8 cellular contexts compared by ENCODE assay signal in genomic region chr22:41197808-41198585, GRCh38. TPM values are rescaled to one million over a fixed set of nuclear protein-coding genes. Genes with fewer than 3 reads are reported as not detected.
DNase-seq lines count a peak whose midpoint lies in the region; ATAC-seq lines count a peak whose summit lies in the region.

No MANE protein-coding gene starts in this region.

- H3K4me1 Mint-ChIP-seq in naive B cell = peaks cover 9 to 11% (median 10%) of the 10 kb centered on the region in 3 donors

- peak overlapping the region; percentile 86 for H3K4me3 ChIP-seq in effector memory CD4-positive, alpha-beta T cell (ENCODE audit: insufficient read depth, low read depth, low read length, poor library complexity, severe bottlenecking)
- peak overlapping the region; percentile 82 for H3K4me3 ChIP-seq in thymus (ENCODE audit: low read length)

- in situ Hi-C loops in ACHN (cut with HindIII; ENCODE audit: low pct_ligation_motif_present, low pct_unique_long_range_greater_than_20kb, low sequenced_read_pairs) = no loop called here

- no peaks in the 10 kb centered on the region for H3K36me3 ChIP-seq in effector memory CD4-positive, alpha-beta T cell (ENCODE audit: control insufficient read depth, insufficient read depth, low read length)
- H3K36me3 ChIP-seq in thymus (ENCODE audit: control insufficient read depth, insufficient read depth) = no peaks in the 10 kb centered on the region

- WGBS in thymus = 1% methylated on average over 19 of the region's 19 CpGs

- H3K27ac ChIP-seq in effector memory CD4-positive, alpha-beta T cell (ENCODE audit: insufficient read depth, low read length, poor library complexity, severe bottlenecking) = peak overlapping the region; percentile 11
- H3K27ac ChIP-seq in thymus (ENCODE audit: low read depth) = no peak overlapping the region

- peaks cover 0 to 18% (median 0%) of the 10 kb centered on the region in 3 donors for H3K27me3 Mint-ChIP-seq in naive B cell

- ATAC-seq in GM19438 (IDR thresholded peaks at IDR 0.05; ENCODE audit: low read depth, unreplicated experiment) (peak; percentile 48), naive B cell (ENCODE audit: low read depth in 2 of 2) (peak; percentile 42 to 49), HG02623 (IDR thresholded peaks at IDR 0.05; ENCODE audit: unreplicated experiment) (no peak)

- peaks cover 6% of the 10 kb centered on the region for H3K4me1 ChIP-seq in effector memory CD4-positive, alpha-beta T cell (ENCODE audit: control insufficient read depth, insufficient read depth, low read length, poor library complexity, severe bottlenecking)
- peaks cover 10% of the 10 kb centered on the region for H3K4me1 ChIP-seq in thymus (ENCODE audit: control insufficient read depth, insufficient read depth, low read length)

- no peaks in the 10 kb centered on the region for H3K9me3 ChIP-seq in effector memory CD4-positive, alpha-beta T cell (ENCODE audit: control insufficient read depth, low read length)
- no peaks in the 10 kb centered on the region for H3K9me3 ChIP-seq in thymus (ENCODE audit: control insufficient read depth)

- DNase-seq in ACHN (peak; percentile 47), NCI-H1105 (lab: John Stamatoyannopoulos, UW) (peak; percentile 42), naive B cell (no peak)
- peak; percentile 33 for DNase-seq in activated CD4-positive, alpha-beta T cell treated with anti-CD3 and anti-CD28 coated beads for 1 hour
- peak in 2 of 3 donors; percentile 25 to 41 for DNase-seq in effector memory CD4-positive, alpha-beta T cell

- H3K27me3 ChIP-seq in effector memory CD4-positive, alpha-beta T cell (replicated peaks; ENCODE audit: control insufficient read depth, insufficient read depth, low read length, poor library complexity, severe bottlenecking) = no peaks in the 10 kb centered on the region
- peaks cover 7% of the 10 kb centered on the region for H3K27me3 ChIP-seq in thymus (ENCODE audit: control insufficient read depth, insufficient read depth)

- H3K4me3 Mint-ChIP-seq in naive B cell = peak overlapping the region; percentile 81 to 97 (median 90)

- H3K36me3 Mint-ChIP-seq in naive B cell = no peaks in the 10 kb centered on the region

- peak overlapping the region in 5 of 6 donors; percentile 0 to 95 (median 71) for H3K27ac Mint-ChIP-seq in naive B cell

- no peaks in the 10 kb centered on the region for H3K9me3 Mint-ChIP-seq in naive B cell

RNA-seq across cellular contexts. Expression of gene L3MBTL2, which starts 7.1 kb away (rescaled TPM):
- polyA plus RNA-seq in naive B cell (ENCODE audit: low read depth in 6 of 6) (10 to 100 TPM; 21.2 to 29.8 (median 22.4) TPM), thymus (16.0 TPM)

RNA-seq across cellular contexts. Expression of gene CHADL, which starts 42.7 kb away (rescaled TPM):
- polyA plus RNA-seq in naive B cell (ENCODE audit: low read depth in 6 of 6) = not detected
- polyA plus RNA-seq in thymus = 3.4 TPM
